30 cellular contexts compared by ENCODE assay signal in genomic region chr11:9783986-9784385, GRCh38.
DNase-seq lines count a peak whose midpoint lies in the region; ATAC-seq, FAIRE-seq and TF ChIP-seq lines count a peak whose summit lies in the region.
"Had no signal": no experiment of that assay in that cellular context is flagged by ENCODE, and none has a peak within 500 bp of the region (broad histone marks: within the 10 kb centered on the region; RNA-seq: fewer than 3 reads in every experiment).

No MANE protein-coding gene starts in this region.

- in situ Hi-C loops in K562 (cut with MboI): no loop called here

- H3K79me2 ChIP-seq in K562 (ENCODE audit: control insufficient read depth, insufficient read depth, low read length): no peaks in the 10 kb centered on the region
- no peaks in the 10 kb centered on the region for H3K79me2 ChIP-seq in MM.1S (ENCODE audit: low read length)

- H3K36me3 Mint-ChIP-seq in memory B cell: peaks cover 17% of the 10 kb centered on the region
- H3K36me3 Mint-ChIP-seq in stimulated activated memory B cell treated with anti-CD40 and anti-IgM and Interleukin-4, amounts not matched to agents 10 μg/mL and 1 μg/mL and 100 μg/mL, for 72 hours: peaks cover 43% of the 10 kb centered on the region

- H3K27ac ChIP-seq in heart left ventricle (peak overlapping the region in 11 of 12 donors; percentile 7 to 69 (median 55)), K562 (ENCODE audit: extremely low read depth, low read depth, low read length) (no peak overlapping the region), foreskin keratinocyte (no peak overlapping the region), MM.1S (ENCODE audit: low read length) (no peak overlapping the region)
- H3K27ac ChIP-seq: adrenal gland, brain microvascular endothelial cell, colonic mucosa, upper lobe of right lung had no signal

- H3K9ac ChIP-seq in K562 (ENCODE audit: insufficient read depth in 1 of 2, low read depth in 2 of 2, low read length in 2 of 2) (no peak overlapping the region), MM.1S (ENCODE audit: low read length) (no peak overlapping the region)
- H3K9ac ChIP-seq: SK-N-SH had no signal

- H3K9me1 ChIP-seq in K562 (ENCODE audit: control insufficient read depth, insufficient read depth, low read length): no peaks in the 10 kb centered on the region

- no peaks in the 10 kb centered on the region for H3K9me3 Mint-ChIP-seq in memory B cell
- no peaks in the 10 kb centered on the region for H3K9me3 Mint-ChIP-seq in stimulated activated memory B cell treated with anti-CD40 and anti-IgM and Interleukin-4, amounts not matched to agents 10 μg/mL and 1 μg/mL and 100 μg/mL, for 72 hours
- H3K9me3 Mint-ChIP-seq: H9, natural killer cell had no signal

- H4K20me1 ChIP-seq in K562 (replicated peaks; ENCODE audit: control insufficient read depth, insufficient read depth, low read length) (no peaks in the 10 kb centered on the region), MM.1S (ENCODE audit: insufficient read depth, low read length) (no peaks in the 10 kb centered on the region)

- no peaks in the 10 kb centered on the region for H3F3A ChIP-seq in MM.1S (ENCODE audit: insufficient read depth, low read length)

- H2AFZ ChIP-seq in K562 (ENCODE audit: low read depth, low read length) (no peak overlapping the region), MM.1S (ENCODE audit: low read length) (no peak overlapping the region)

- H3K4me1 Mint-ChIP-seq in memory B cell: peaks cover 8% of the 10 kb centered on the region
- peaks cover 24% of the 10 kb centered on the region for H3K4me1 Mint-ChIP-seq in stimulated activated memory B cell treated with anti-CD40 and anti-IgM and Interleukin-4, amounts not matched to agents 10 μg/mL and 1 μg/mL and 100 μg/mL, for 72 hours
- H3K4me1 Mint-ChIP-seq: H9 had no signal

- H3K27ac Mint-ChIP-seq in memory B cell: peak overlapping the region; percentile 51
- H3K27ac Mint-ChIP-seq in stimulated activated memory B cell treated with anti-CD40 and anti-IgM and Interleukin-4, amounts not matched to agents 10 μg/mL and 1 μg/mL and 100 μg/mL, for 72 hours: peak overlapping the region; percentile 71
- H3K27ac Mint-ChIP-seq: H9, natural killer cell had no signal

- intact Hi-C loops in heart left ventricle (cut with DNase I) (no loop called here), Right ventricle myocardium inferior (cut with DNase I) (no loop called here), K562 (cut with micrococcal nuclease) (no loop called here)

- no peak overlapping the region for H3K4me2 ChIP-seq in K562 (ENCODE audit: insufficient read depth, low read length)
- no peak overlapping the region for H3K4me2 ChIP-seq in MM.1S (ENCODE audit: low read depth, low read length)
- H3K4me2 ChIP-seq: SK-N-SH had no signal

- H3K36me3 ChIP-seq in heart left ventricle (peaks cover 0 to 93% (median 80%) of the 10 kb centered on the region in 9 donors), K562 (ENCODE audit: control insufficient read depth, insufficient read depth, low read length) (no peaks in the 10 kb centered on the region), MM.1S (replicated peaks; ENCODE audit: insufficient read depth, low read length) (no peaks in the 10 kb centered on the region)
- H3K36me3 ChIP-seq: colonic mucosa had no signal

- POLR2A ChIA-PET in K562 (lab: Yijun Ruan, JAX): no interaction called here

- BruUV-seq in K562 (replicated peaks; lab: Mats Ljungman, UMichigan): no TSS peak

- WGBS in heart left ventricle, 4 donors: 82 to 91% (median 85%) methylated on average over 1 to 2 of the region's 2 CpGs
- WGBS in K562 (ENCODE audit: insufficient coverage, low coverage, missing lambda C conversion rate): 38% methylated on average over 2 of the region's 2 CpGs

- TF ChIP-seq CTCF in heart left ventricle (IDR thresholded peaks at IDR 0.05) (no peak), K562 (IDR thresholded peaks at IDR 0.05 in 2 of 3, conservative IDR thresholded peaks at IDR 0.05 in 1 of 3; ENCODE audit: insufficient read depth in 2 of 3, low read depth in 1 of 3, low read length in 3 of 3) (no peak), foreskin keratinocyte (conservative IDR thresholded peaks at IDR 0.05) (no peak), MM.1S (IDR thresholded peaks at IDR 0.05; ENCODE audit: low read length) (no peak)

- H3K4me3 Mint-ChIP-seq in memory B cell: no peak overlapping the region
- H3K4me3 Mint-ChIP-seq in stimulated activated memory B cell treated with anti-CD40 and anti-IgM and Interleukin-4, amounts not matched to agents 10 μg/mL and 1 μg/mL and 100 μg/mL, for 72 hours: no peak overlapping the region
- H3K4me3 Mint-ChIP-seq: H9, natural killer cell had no signal

- no peaks in the 10 kb centered on the region for H3K27me3 ChIP-seq in heart left ventricle
- H3K27me3 ChIP-seq in K562 (ENCODE audit: control insufficient read depth in 2 of 2, insufficient read depth in 2 of 2, low read length in 2 of 2): no peaks in the 10 kb centered on the region
- no peaks in the 10 kb centered on the region for H3K27me3 ChIP-seq in foreskin keratinocyte
- H3K27me3 ChIP-seq in MM.1S (replicated peaks; ENCODE audit: insufficient read depth, low read length): no peaks in the 10 kb centered on the region
- H3K27me3 ChIP-seq: adrenal gland, brain microvascular endothelial cell, colonic mucosa, upper lobe of right lung had no signal

- H3K27me3 Mint-ChIP-seq in memory B cell: no peaks in the 10 kb centered on the region
- no peaks in the 10 kb centered on the region for H3K27me3 Mint-ChIP-seq in stimulated activated memory B cell treated with anti-CD40 and anti-IgM and Interleukin-4, amounts not matched to agents 10 μg/mL and 1 μg/mL and 100 μg/mL, for 72 hours

- H3K9me2 ChIP-seq in MM.1S (replicated peaks; ENCODE audit: insufficient read depth, low read length): no peaks in the 10 kb centered on the region
- H3K9me2 ChIP-seq: SK-N-SH had no signal

- ATAC-seq in heart left ventricle (peak in 1 of 4 donors; percentile 12), Right ventricle myocardium inferior (no peak), K562 (peak; percentile 46; the same call in 2 of the 3 replicates), memory B cell (ENCODE audit: low read depth) (no peak), foreskin keratinocyte (no peak)
- no peak for ATAC-seq in stimulated activated memory B cell treated with anti-CD40 and anti-IgM and Interleukin-4, amounts not matched to agents 10 μg/mL and 1 μg/mL and 100 μg/mL, for 72 hours
- ATAC-seq: left colon, natural killer cell had no signal

- TF ChIP-seq EP300 in K562 (IDR thresholded peaks at IDR 0.05; ENCODE audit: low read length): no peak

- H3K4me1 ChIP-seq in heart left ventricle (peaks cover 0 to 21% (median 4%) of the 10 kb centered on the region in 12 donors), K562 (replicated peaks in 1 of 2; ENCODE audit: control insufficient read depth in 2 of 2, insufficient read depth in 2 of 2, low read length in 2 of 2) (peaks cover 0 to 14% of the 10 kb centered on the region in 2 experiments; a peak in 2 of 5 replicates), foreskin keratinocyte (no peaks in the 10 kb centered on the region), MM.1S (ENCODE audit: low read length) (no peaks in the 10 kb centered on the region)
- H3K4me1 ChIP-seq: adrenal gland, colonic mucosa had no signal

- DNase-seq in heart left ventricle (no peak), Right ventricle myocardium inferior (ENCODE audit: missing footprints) (no peak), K562 (ENCODE audit: extremely low read depth in 1 of 4, low spot score in 3 of 4) (no peak), memory B cell (ENCODE audit: low spot score in 2 of 2) (no peak), foreskin keratinocyte (no peak), MM.1S (no peak)
- DNase-seq in activated CD4-positive, alpha-beta T cell treated with anti-CD3 and anti-CD28 coated beads, Interleukin-2, amount 50 U/mL, for 4 hours: no peak
- DNase-seq: activated CD4-positive, alpha-beta T cell treated with anti-CD3 and anti-CD28 coated beads for 4 hours; activated CD8-positive, alpha-beta memory T cell treated with anti-CD3 and anti-CD28 coated beads for 24 hours; adrenal gland; brain microvascular endothelial cell; colonic mucosa; effector memory CD4-positive, alpha-beta T cell; foreskin fibroblast; H9; left colon; midbrain; natural killer cell; NCI-H146; NCI-H2107; NCI-H446 treated with DMSO at 0.1 percent for 48 hours; NCI-H82; occipital lobe; RPMI8226; SK-N-SH; stimulated activated CD4-positive, alpha-beta T cell treated with anti-CD3 and anti-CD28 coated beads, Interleukin-2, amount 100 ng/mL, for 24 hours; T-helper 2 cell; upper lobe of right lung had no signal

- TF ChIP-seq POLR2A in heart left ventricle (IDR thresholded peaks at IDR 0.05) (no peak), K562 (conservative IDR thresholded peaks at IDR 0.05) (no peak)

- no peaks in the 10 kb centered on the region for H3K9me3 ChIP-seq in heart left ventricle
- no peaks in the 10 kb centered on the region for H3K9me3 ChIP-seq in K562 (replicated peaks; ENCODE audit: control insufficient read depth, insufficient read depth, low read depth, low read length)
- no peaks in the 10 kb centered on the region for H3K9me3 ChIP-seq in MM.1S (replicated peaks; ENCODE audit: insufficient read depth, low read length)
- H3K9me3 ChIP-seq: adrenal gland, colonic mucosa, SK-N-SH, upper lobe of right lung had no signal

- H3K4me3 ChIP-seq in heart left ventricle (no peak overlapping the region), K562 (no peak overlapping the region), MM.1S (ENCODE audit: low read length) (no peak overlapping the region)
- H3K4me3 ChIP-seq: adrenal gland, colonic mucosa, upper lobe of right lung had no signal

- FAIRE-seq in K562 (lab: Jason Lieb, UNC): no peak
- FAIRE-seq: GM19239 had no signal

- no peak for TF ChIP-seq RAD21 in K562 (CRISPR knock-in tag; conservative IDR thresholded peaks at IDR 0.05 in 1 of 2, IDR thresholded peaks at IDR 0.05 in 1 of 2)

- CTCF ChIA-PET in K562 (lab: Yijun Ruan, JAX; ENCODE audit: low intra/inter-chr PET ratio): interaction anchor here (0.7 kb wide), 1 partner anchor 561 kb away, joined by 3 read pairs; no protein-coding TSS in a partner anchor

TF ChIP-seq in K562, 482 proteins besides CTCF, POLR2A, EP300 and RAD21 (continues in another document):
- TF ChIP-seq ZNF232 (CRISPR knock-in tag; IDR thresholded peaks at IDR 0.05): no peak
- no peak for TF ChIP-seq U2AF2 (optimal IDR thresholded peaks at IDR 0.05; ENCODE audit: low read depth, low read length)
- no peak for TF ChIP-seq YY1 (IDR thresholded peaks at IDR 0.05; ENCODE audit: borderline replicate concordance in 1 of 3, control insufficient read depth in 1 of 3, extremely low read depth in 1 of 3, insufficient read depth in 3 of 3, insufficient read length in 1 of 3, insufficient replicate concordance in 2 of 3, low read depth in 1 of 3, low read length in 2 of 3)
- TF ChIP-seq FOXK1 (CRISPR knock-in tag; IDR thresholded peaks at IDR 0.05; ENCODE audit: borderline replicate concordance): no peak

Comparison
In these comparisons a context has a peak if more than half of its experiments do, and no peak if none do; other contexts are left out.
1. H3K27ac ChIP-seq: peak in heart left ventricle (11 of 12); none in K562 (single experiment), foreskin keratinocyte (single experiment) and MM.1S (single experiment).